In the genomic region with DNA sequence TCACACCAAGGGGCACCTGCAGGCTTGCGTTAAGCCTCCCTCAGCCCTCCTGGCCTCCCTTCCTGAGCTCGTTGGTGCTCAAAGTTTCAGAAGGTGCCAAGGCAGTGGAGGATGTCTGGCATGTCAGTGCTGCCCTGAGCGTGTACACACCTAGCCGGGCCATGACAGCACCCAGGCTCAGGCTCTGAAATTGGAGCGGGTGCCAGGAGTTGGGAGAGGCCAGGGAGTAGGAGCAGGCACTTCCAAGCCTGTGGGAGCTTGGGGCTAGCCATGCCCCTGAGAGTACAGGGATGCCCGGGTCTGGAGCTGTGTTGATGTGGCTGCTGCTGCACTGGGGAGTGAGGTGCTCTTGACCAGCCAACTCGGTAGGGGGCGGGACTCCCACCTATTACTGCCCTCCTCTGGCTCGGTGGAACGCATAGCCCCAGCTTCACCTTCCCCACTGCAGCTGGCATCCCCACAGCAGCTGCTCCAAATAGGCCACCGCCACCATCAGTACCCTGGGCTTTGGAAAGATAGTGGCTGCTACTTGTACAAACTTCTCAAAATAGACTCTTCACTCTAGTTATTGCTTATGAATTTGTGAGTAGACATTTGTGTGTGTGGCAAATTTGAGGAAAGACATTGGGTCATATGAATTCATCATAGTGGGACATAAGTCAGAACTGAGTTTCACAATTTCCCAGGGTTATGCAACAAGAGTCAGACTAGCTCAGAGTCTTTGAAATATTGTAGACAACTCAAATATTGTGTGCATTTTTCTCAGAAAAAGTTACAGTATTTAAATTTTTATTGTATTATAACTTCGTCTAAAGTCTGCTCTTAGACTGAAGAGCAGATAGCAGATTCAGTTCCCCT, we compare ENCODE assay signal across 1 cellular context.
TF ChIP-seq lines count a peak whose summit lies in the region.

No MANE protein-coding gene starts in this region.

TF ChIP-seq in SK-N-SH, 30 proteins besides CTCF, POLR2A, EP300 and RAD21:
- TF ChIP-seq IRF3 (IDR thresholded peaks at IDR 0.05; ENCODE audit: low read depth, low read length): no peak
- no peak for TF ChIP-seq RFX5 (IDR thresholded peaks at IDR 0.05; ENCODE audit: low read length)
- no peak for TF ChIP-seq FOXM1 (IDR thresholded peaks at IDR 0.05; ENCODE audit: low read depth)
- TF ChIP-seq, protein P1, sequence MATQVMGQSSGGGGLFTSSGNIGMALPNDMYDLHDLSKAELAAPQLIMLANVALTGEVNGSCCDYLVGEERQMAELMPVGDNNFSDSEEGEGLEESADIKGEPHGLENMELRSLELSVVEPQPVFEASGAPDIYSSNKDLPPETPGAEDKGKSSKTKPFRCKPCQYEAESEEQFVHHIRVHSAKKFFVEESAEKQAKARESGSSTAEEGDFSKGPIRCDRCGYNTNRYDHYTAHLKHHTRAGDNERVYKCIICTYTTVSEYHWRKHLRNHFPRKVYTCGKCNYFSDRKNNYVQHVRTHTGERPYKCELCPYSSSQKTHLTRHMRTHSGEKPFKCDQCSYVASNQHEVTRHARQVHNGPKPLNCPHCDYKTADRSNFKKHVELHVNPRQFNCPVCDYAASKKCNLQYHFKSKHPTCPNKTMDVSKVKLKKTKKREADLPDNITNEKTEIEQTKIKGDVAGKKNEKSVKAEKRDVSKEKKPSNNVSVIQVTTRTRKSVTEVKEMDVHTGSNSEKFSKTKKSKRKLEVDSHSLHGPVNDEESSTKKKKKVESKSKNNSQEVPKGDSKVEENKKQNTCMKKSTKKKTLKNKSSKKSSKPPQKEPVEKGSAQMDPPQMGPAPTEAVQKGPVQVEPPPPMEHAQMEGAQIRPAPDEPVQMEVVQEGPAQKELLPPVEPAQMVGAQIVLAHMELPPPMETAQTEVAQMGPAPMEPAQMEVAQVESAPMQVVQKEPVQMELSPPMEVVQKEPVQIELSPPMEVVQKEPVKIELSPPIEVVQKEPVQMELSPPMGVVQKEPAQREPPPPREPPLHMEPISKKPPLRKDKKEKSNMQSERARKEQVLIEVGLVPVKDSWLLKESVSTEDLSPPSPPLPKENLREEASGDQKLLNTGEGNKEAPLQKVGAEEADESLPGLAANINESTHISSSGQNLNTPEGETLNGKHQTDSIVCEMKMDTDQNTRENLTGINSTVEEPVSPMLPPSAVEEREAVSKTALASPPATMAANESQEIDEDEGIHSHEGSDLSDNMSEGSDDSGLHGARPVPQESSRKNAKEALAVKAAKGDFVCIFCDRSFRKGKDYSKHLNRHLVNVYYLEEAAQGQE (IDR thresholded peaks at IDR 0.05; ENCODE audit: low read depth, low read length): no peak
- TF ChIP-seq YY1 (IDR thresholded peaks at IDR 0.05; ENCODE audit: low read depth): no peak
- no peak for TF ChIP-seq FOSL2 (IDR thresholded peaks at IDR 0.05; ENCODE audit: borderline replicate concordance, low read depth)
- no peak for TF ChIP-seq ELF1 (IDR thresholded peaks at IDR 0.05)
- no peak for TF ChIP-seq TAF1 (IDR thresholded peaks at IDR 0.05; ENCODE audit: borderline replicate concordance, low read depth, low read length)
- TF ChIP-seq NFIC (IDR thresholded peaks at IDR 0.05; ENCODE audit: borderline replicate concordance): no peak
- TF ChIP-seq USF1 (IDR thresholded peaks at IDR 0.05; ENCODE audit: borderline replicate concordance, low read depth): no peak
